Comparison of ENCODE assay signal across 8 cellular contexts in the genomic region with DNA sequence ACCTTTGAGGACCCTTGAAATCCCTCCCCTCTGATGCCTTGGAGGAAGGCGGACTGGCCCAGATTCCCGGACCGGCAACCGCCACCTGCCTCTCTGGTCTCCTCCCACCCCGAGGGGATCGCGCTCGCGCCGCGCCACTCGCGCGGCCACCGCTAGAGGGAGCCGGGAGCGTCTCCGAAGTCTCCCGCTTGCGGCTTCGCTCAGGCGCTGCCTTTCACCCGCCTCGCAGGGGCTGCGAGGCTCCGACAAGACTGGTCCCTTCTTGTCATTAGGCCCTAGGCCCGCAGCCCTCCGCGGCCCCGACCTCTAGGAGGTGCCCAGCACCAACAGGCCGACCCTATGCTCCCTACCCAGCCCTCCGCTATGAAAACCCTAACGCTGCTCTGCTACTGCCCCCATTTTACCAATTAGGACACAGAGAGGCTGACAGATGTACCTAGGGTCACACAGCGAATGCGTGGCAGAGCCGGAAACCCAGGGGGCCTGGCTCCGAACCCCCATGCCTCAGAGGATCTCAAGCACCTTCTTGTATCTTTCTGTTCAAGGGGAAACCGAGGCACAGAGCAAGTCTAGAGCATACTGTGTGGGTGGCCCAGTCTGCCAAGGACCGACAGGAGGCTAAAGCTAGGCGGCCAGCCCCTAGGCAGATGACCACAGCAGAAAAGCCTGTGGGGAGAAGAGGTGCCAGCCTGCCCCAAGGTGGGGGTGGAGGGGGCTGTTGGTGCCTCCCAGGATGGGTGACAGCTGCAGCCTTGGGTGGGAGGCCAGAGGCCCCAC. TPM values are rescaled to one million over a fixed set of nuclear protein-coding genes. Genes with fewer than 3 reads are reported as not detected.
DNase-seq lines count a peak whose midpoint lies in the region; ATAC-seq and TF ChIP-seq lines count a peak whose summit lies in the region.

No MANE protein-coding gene starts in this region.

- no peak overlapping the region for H3K9ac ChIP-seq in liver (ENCODE audit: low read depth in 1 of 2, low read length in 2 of 2)

- peak; percentile 66 for ATAC-seq in GM21529 (IDR thresholded peaks at IDR 0.05; ENCODE audit: unreplicated experiment)

- 9% methylated on average over 40 of the region's 40 CpGs for WGBS in liver

- peak; percentile 83 for TF ChIP-seq CTCF in liver (IDR thresholded peaks at IDR 0.05; ENCODE audit: low read depth, low read length, missing input control)

- no peaks in the 10 kb centered on the region for H3K36me3 ChIP-seq in liver (ENCODE audit: control insufficient read depth in 4 of 4, insufficient read depth in 3 of 4, low read depth in 1 of 4, low read length in 3 of 4)

- H3K4me3 ChIP-seq in liver (ENCODE audit: low read depth in 1 of 3, low read length in 3 of 3), result peak overlapping the region in 1 of 3 donors; percentile 32

- H3K27me3 ChIP-seq in liver (ENCODE audit: control insufficient read depth in 4 of 4, insufficient read depth in 4 of 4, low read length in 3 of 4), result peaks cover 0 to 6% (median 1%) of the 10 kb centered on the region in 4 donors

- H3K4me1 ChIP-seq in liver (ENCODE audit: control insufficient read depth in 4 of 4, insufficient read depth in 4 of 4, low read length in 3 of 4), result peaks cover 2 to 6% (median 4%) of the 10 kb centered on the region in 4 donors

- DNase-seq in Ammon's horn (ENCODE audit: low spot score) (peak; percentile 56), NCI-H2227 treated with DMSO at 0.1 percent for 48 hours (lab: John Stamatoyannopoulos, UW) (peak; percentile 6), cerebellar cortex (ENCODE audit: low spot score) (peak; percentile 60), NK-92 (lab: John Stamatoyannopoulos, UW; ENCODE audit: unreplicated experiment) (no peak)
- DNase-seq in activated CD4-positive, alpha-beta T cell treated with anti-CD3 and anti-CD28 coated beads for 1 hour, result peak; percentile 64
- DNase-seq in stimulated activated CD4-positive, alpha-beta T cell treated with anti-CD3 and anti-CD28 coated beads, TNF-alpha, amount 100 ng/mL, for 1 hour (ENCODE audit: low read depth in 3 of 3, low spot score in 1 of 3), result peak; percentile 32 to 76 (median 48)

- TF ChIP-seq RAD21 in liver (IDR thresholded peaks at IDR 0.05), result peak; percentile 66 to 81

- no peaks in the 10 kb centered on the region for H3K9me3 ChIP-seq in liver (ENCODE audit: control insufficient read depth in 4 of 4, low read length in 3 of 4)

- no peak overlapping the region for H3K27ac ChIP-seq in liver (ENCODE audit: low read depth in 1 of 2, low read length in 2 of 2)

TF ChIP-seq in liver, 16 proteins besides CTCF, POLR2A, EP300 and RAD21:
- TF ChIP-seq JUND (IDR thresholded peaks at IDR 0.05), result no peak
- TF ChIP-seq, protein P1, sequence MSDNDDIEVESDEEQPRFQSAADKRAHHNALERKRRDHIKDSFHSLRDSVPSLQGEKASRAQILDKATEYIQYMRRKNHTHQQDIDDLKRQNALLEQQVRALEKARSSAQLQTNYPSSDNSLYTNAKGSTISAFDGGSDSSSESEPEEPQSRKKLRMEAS (IDR thresholded peaks at IDR 0.05), result no peak
- TF ChIP-seq NR2F2 (IDR thresholded peaks at IDR 0.05), result no peak
- TF ChIP-seq, protein P2, sequence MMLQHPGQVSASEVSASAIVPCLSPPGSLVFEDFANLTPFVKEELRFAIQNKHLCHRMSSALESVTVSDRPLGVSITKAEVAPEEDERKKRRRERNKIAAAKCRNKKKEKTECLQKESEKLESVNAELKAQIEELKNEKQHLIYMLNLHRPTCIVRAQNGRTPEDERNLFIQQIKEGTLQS (IDR thresholded peaks at IDR 0.05), result no peak
- no peak for TF ChIP-seq FOXA2 (IDR thresholded peaks at IDR 0.05)
- TF ChIP-seq HNF4A (conservative IDR thresholded peaks at IDR 0.05), result no peak
- TF ChIP-seq, protein P3, sequence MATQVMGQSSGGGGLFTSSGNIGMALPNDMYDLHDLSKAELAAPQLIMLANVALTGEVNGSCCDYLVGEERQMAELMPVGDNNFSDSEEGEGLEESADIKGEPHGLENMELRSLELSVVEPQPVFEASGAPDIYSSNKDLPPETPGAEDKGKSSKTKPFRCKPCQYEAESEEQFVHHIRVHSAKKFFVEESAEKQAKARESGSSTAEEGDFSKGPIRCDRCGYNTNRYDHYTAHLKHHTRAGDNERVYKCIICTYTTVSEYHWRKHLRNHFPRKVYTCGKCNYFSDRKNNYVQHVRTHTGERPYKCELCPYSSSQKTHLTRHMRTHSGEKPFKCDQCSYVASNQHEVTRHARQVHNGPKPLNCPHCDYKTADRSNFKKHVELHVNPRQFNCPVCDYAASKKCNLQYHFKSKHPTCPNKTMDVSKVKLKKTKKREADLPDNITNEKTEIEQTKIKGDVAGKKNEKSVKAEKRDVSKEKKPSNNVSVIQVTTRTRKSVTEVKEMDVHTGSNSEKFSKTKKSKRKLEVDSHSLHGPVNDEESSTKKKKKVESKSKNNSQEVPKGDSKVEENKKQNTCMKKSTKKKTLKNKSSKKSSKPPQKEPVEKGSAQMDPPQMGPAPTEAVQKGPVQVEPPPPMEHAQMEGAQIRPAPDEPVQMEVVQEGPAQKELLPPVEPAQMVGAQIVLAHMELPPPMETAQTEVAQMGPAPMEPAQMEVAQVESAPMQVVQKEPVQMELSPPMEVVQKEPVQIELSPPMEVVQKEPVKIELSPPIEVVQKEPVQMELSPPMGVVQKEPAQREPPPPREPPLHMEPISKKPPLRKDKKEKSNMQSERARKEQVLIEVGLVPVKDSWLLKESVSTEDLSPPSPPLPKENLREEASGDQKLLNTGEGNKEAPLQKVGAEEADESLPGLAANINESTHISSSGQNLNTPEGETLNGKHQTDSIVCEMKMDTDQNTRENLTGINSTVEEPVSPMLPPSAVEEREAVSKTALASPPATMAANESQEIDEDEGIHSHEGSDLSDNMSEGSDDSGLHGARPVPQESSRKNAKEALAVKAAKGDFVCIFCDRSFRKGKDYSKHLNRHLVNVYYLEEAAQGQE (IDR thresholded peaks at IDR 0.05), result no peak
- TF ChIP-seq TAF1 (conservative IDR thresholded peaks at IDR 0.05), result no peak
- TF ChIP-seq YY1 (IDR thresholded peaks at IDR 0.05), result no peak
- TF ChIP-seq, protein P4, sequence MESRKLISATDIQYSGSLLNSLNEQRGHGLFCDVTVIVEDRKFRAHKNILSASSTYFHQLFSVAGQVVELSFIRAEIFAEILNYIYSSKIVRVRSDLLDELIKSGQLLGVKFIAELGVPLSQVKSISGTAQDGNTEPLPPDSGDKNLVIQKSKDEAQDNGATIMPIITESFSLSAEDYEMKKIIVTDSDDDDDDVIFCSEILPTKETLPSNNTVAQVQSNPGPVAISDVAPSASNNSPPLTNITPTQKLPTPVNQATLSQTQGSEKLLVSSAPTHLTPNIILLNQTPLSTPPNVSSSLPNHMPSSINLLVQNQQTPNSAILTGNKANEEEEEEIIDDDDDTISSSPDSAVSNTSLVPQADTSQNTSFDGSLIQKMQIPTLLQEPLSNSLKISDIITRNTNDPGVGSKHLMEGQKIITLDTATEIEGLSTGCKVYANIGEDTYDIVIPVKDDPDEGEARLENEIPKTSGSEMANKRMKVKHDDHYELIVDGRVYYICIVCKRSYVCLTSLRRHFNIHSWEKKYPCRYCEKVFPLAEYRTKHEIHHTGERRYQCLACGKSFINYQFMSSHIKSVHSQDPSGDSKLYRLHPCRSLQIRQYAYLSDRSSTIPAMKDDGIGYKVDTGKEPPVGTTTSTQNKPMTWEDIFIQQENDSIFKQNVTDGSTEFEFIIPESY (IDR thresholded peaks at IDR 0.05), result no peak
- no peak for TF ChIP-seq GABPA (IDR thresholded peaks at IDR 0.05 in 1 of 2, conservative IDR thresholded peaks at IDR 0.05 in 1 of 2)
- TF ChIP-seq HNF4G (IDR thresholded peaks at IDR 0.05), result no peak
- TF ChIP-seq EGR1 (IDR thresholded peaks at IDR 0.05; ENCODE audit: low read depth in 2 of 2), result no peak
- no peak for TF ChIP-seq FOXA1 (IDR thresholded peaks at IDR 0.05)
- no peak for TF ChIP-seq RXRA (IDR thresholded peaks at IDR 0.05)
- TF ChIP-seq SP1 (IDR thresholded peaks at IDR 0.05), result no peak

RNA-seq across cellular contexts. Expression of gene VSX2, which starts 21.4 kb away (rescaled TPM):
- total RNA-seq in liver, result not detected
- not detected for polyA plus RNA-seq in liver
